ENCODE assay signal across 8 cellular contexts in genomic region chr21:41167348-41168342, GRCh38. TPM values are rescaled to one million over a fixed set of nuclear protein-coding genes. Genes with fewer than 3 reads are reported as not detected.
DNase-seq lines count a peak whose midpoint lies in the region; ATAC-seq and TF ChIP-seq lines count a peak whose summit lies in the region.

Gene BACE2 (plus strand): TSS chr21:41168160. CDS start chr21:41168264, 104 bp downstream.

- H3K4me2 ChIP-seq in mesendoderm (ENCODE audit: low read length), result peak within 1 kb of the TSS; percentile 49

- ATAC-seq in GM18505 (IDR thresholded peaks at IDR 0.05; ENCODE audit: unreplicated experiment) (peak; percentile 76), GM21390 (IDR thresholded peaks at IDR 0.05; ENCODE audit: unreplicated experiment) (no peak)
- ATAC-seq in activated CD8-positive, alpha-beta T cell treated with anti-CD3 and anti-CD28 coated beads, Interleukin-2, amount 10 ng/mL, durations not matched to agents 7 days and 5 days, result peak; percentile 96

- WGBS in mesendoderm (ENCODE audit: extremely low coverage, insufficient coverage, low lambda C conversion rate), result no CpG with 5 or more reads among the region's 111 CpGs

- intact Hi-C loops in A673 (cut with micrococcal nuclease; ENCODE audit: unreplicated experiment), result no loop called here

- H3K27me3 Mint-ChIP-seq in activated CD8-positive, alpha-beta T cell treated with anti-CD3 and anti-CD28 coated beads, Interleukin-2, amount 10 ng/mL, durations not matched to agents 7 days and 5 days (ENCODE audit: low read depth), result peaks cover 51% of the 10 kb centered on the region

- H3K9me3 Mint-ChIP-seq in activated CD8-positive, alpha-beta T cell treated with anti-CD3 and anti-CD28 coated beads, Interleukin-2, amount 10 ng/mL, durations not matched to agents 7 days and 5 days (ENCODE audit: insufficient read depth), result no peaks in the 10 kb centered on the region

- H3K23ac ChIP-seq in mesendoderm (ENCODE audit: low read length), result no peak within 1 kb of the TSS

- no peak; the same call in 1 of the 2 replicates for TF ChIP-seq CTCF in A673 (conservative IDR thresholded peaks at IDR 0.05; ENCODE audit: low read depth, low read length)

- H3K27ac Mint-ChIP-seq in activated CD8-positive, alpha-beta T cell treated with anti-CD3 and anti-CD28 coated beads, Interleukin-2, amount 10 ng/mL, durations not matched to agents 7 days and 5 days, result peak within 1 kb of the TSS; percentile 66

- H3K36me3 ChIP-seq in A673 (ENCODE audit: insufficient read depth, low read length, poor library complexity, severe bottlenecking) (no peaks in the 10 kb centered on the region), mesendoderm (ENCODE audit: control insufficient read depth, insufficient read depth, low read length) (no peaks in the 10 kb centered on the region)

- H3K4me1 Mint-ChIP-seq in activated CD8-positive, alpha-beta T cell treated with anti-CD3 and anti-CD28 coated beads, Interleukin-2, amount 10 ng/mL, durations not matched to agents 7 days and 5 days (ENCODE audit: low read depth), result peaks cover 12% of the 10 kb centered on the region

- peak within 1 kb of the TSS; percentile 70 for H3K9ac ChIP-seq in mesendoderm (ENCODE audit: low read length)

- CTCF ChIA-PET in A673 (lab: Charles Lee), result interaction anchor here (0.7 to 0.8 kb wide), 2 partner anchors 12 to 55 kb away, joined by 3 to 4 read pairs; no protein-coding TSS in a partner anchor
- CTCF ChIA-PET in activated CD8-positive, alpha-beta T cell treated with anti-CD3 and anti-CD28 coated beads, Interleukin-2, amount 10 ng/mL, durations not matched to agents 7 days and 5 days (lab: Charles Lee), result interaction anchor here (0.6 to 1.1 kb wide), 2 partner anchors 41 to 55 kb away, joined by 3 to 4 read pairs; no protein-coding TSS in a partner anchor

- H3K27me3 ChIP-seq in A673 (replicated peaks; ENCODE audit: insufficient read depth, low read depth, low read length, poor library complexity), result peaks cover 16% of the 10 kb centered on the region
- H3K27me3 ChIP-seq in mesendoderm (ENCODE audit: insufficient read depth, low read length, poor library complexity), result no peaks in the 10 kb centered on the region

- BruUV-seq in A673 (replicated peaks; lab: Mats Ljungman, UMichigan), result no TSS peak

- peak; percentile 57 for DNase-seq in A673 (ENCODE audit: low spot score)
- DNase-seq in NCI-H1048 (lab: John Stamatoyannopoulos, UW), result peak; percentile 41
- peak; percentile 78 for DNase-seq in activated CD8-positive, alpha-beta T cell treated with anti-CD3 and anti-CD28 coated beads, Interleukin-2, amount 10 ng/mL, durations not matched to agents 7 days and 5 days
- DNase-seq in epidermal melanocyte (ENCODE audit: insufficient read length, low spot score), result peak; percentile 75
- DNase-seq in mesendoderm, result peak; percentile 80
- peak; percentile 22 to 32 for DNase-seq in stimulated activated CD8-positive, alpha-beta memory T cell treated with anti-CD3 and anti-CD28 coated beads, Interleukin-15, amount 100 ng/mL, for 48 hours (ENCODE audit: low read depth in 2 of 2)

- H2BK15ac ChIP-seq in mesendoderm (replicated peaks; ENCODE audit: low read depth), result peak within 1 kb of the TSS; percentile 76

- peak within 1 kb of the TSS; percentile 92 for H3K4ac ChIP-seq in mesendoderm (ENCODE audit: low read depth, low read length)

- H2BK120ac ChIP-seq in mesendoderm (ENCODE audit: low read depth, low read length), result peak within 1 kb of the TSS; percentile 77

- TF ChIP-seq POLR2A in GM18505 (IDR thresholded peaks at IDR 0.05; ENCODE audit: borderline replicate concordance, extremely low read depth, insufficient read depth, insufficient read length), result no peak

- H3K18ac ChIP-seq in mesendoderm (ENCODE audit: low read length), result peak within 1 kb of the TSS; percentile 95

- H3K79me2 ChIP-seq in mesendoderm (ENCODE audit: control insufficient read depth, insufficient read depth, low read length), result no peaks in the 10 kb centered on the region

- peak within 1 kb of the TSS; percentile 74 for H3K4me3 Mint-ChIP-seq in activated CD8-positive, alpha-beta T cell treated with anti-CD3 and anti-CD28 coated beads, Interleukin-2, amount 10 ng/mL, durations not matched to agents 7 days and 5 days

- H2AK5ac ChIP-seq in mesendoderm (ENCODE audit: low read length), result no peak within 1 kb of the TSS

- no peak within 1 kb of the TSS for H4K5ac ChIP-seq in mesendoderm (ENCODE audit: low read length)

- peak within 1 kb of the TSS; percentile 55 for H3K4me3 ChIP-seq in A673 (ENCODE audit: low read depth, low read length, poor library complexity, severe bottlenecking)
- H3K4me3 ChIP-seq in mesendoderm (ENCODE audit: low read length), result peak within 1 kb of the TSS; percentile 50

- no peaks in the 10 kb centered on the region for H3K36me3 Mint-ChIP-seq in activated CD8-positive, alpha-beta T cell treated with anti-CD3 and anti-CD28 coated beads, Interleukin-2, amount 10 ng/mL, durations not matched to agents 7 days and 5 days (ENCODE audit: low read depth)

- H3K27ac ChIP-seq in A673 (ENCODE audit: low read depth, low read length, poor library complexity, severe bottlenecking) (peak within 1 kb of the TSS; percentile 65), mesendoderm (ENCODE audit: low read depth, low read length) (no peak within 1 kb of the TSS)

- POLR2A ChIA-PET in A673 (lab: Charles Lee; ENCODE audit: low non-redundant PET), result interaction anchor here (0.7 kb wide), 1 partner anchor 483 kb away, joined by 5 read pairs; no protein-coding TSS in a partner anchor
- POLR2A ChIA-PET in activated CD8-positive, alpha-beta T cell treated with anti-CD3 and anti-CD28 coated beads, Interleukin-2, amount 10 ng/mL, durations not matched to agents 7 days and 5 days (lab: Charles Lee), result no interaction called here

- no peaks in the 10 kb centered on the region for H3K9me3 ChIP-seq in A673 (ENCODE audit: low read depth, low read length, poor library complexity, severe bottlenecking)

- H3K4me1 ChIP-seq in A673 (ENCODE audit: insufficient read depth, low read length, poor library complexity, severe bottlenecking), result no peaks in the 10 kb centered on the region
- peaks cover 6% of the 10 kb centered on the region for H3K4me1 ChIP-seq in mesendoderm (ENCODE audit: control insufficient read depth, low read depth, low read length)

- H4K8ac ChIP-seq in mesendoderm (ENCODE audit: low read depth, low read length), result peak within 1 kb of the TSS; percentile 87

- H3K56ac ChIP-seq in mesendoderm (ENCODE audit: low read length), result peak within 1 kb of the TSS; percentile 83

- H3K79me1 ChIP-seq in mesendoderm (ENCODE audit: low read length), result peaks cover 2% of the 10 kb centered on the region

- H2BK5ac ChIP-seq in mesendoderm (ENCODE audit: low read length), result no peak within 1 kb of the TSS

RNA-seq across cellular contexts. Expression of gene BACE2, which starts in this region (rescaled TPM):
- 6.9 and 8.0 TPM in 2 replicates for total RNA-seq in A673 (2021)
- total RNA-seq in activated CD8-positive, alpha-beta T cell treated with anti-CD3 and anti-CD28 coated beads, Interleukin-2, amount 10 ng/mL, durations not matched to agents 7 days and 5 days, result 1 to 10 TPM; 4.1 to 4.6 TPM
- polyA plus RNA-seq in mesendoderm (2013, experiment 1 of 2), result 20.9 TPM
- 20.0 TPM for polyA plus RNA-seq in mesendoderm (2013, experiment 2 of 2)

Comparison
In these comparisons a context has a peak if more than half of its experiments do, and no peak if none do; other contexts are left out.
1. DNase-seq: peak in every context shown above with its lines; median percentile 80 in mesendoderm; 78 in activated CD8-positive, alpha-beta T cell treated with anti-CD3 and anti-CD28 coated beads, Interleukin-2, amount 10 ng/mL, durations not matched to agents 7 days and 5 days; 75 in epidermal melanocyte; 57 in A673; 41 in NCI-H1048; 27 in stimulated activated CD8-positive, alpha-beta memory T cell treated with anti-CD3 and anti-CD28 coated beads, Interleukin-15, amount 100 ng/mL, for 48 hours.